Comparison of ENCODE assay signal across 1 cellular context in the genomic region with DNA sequence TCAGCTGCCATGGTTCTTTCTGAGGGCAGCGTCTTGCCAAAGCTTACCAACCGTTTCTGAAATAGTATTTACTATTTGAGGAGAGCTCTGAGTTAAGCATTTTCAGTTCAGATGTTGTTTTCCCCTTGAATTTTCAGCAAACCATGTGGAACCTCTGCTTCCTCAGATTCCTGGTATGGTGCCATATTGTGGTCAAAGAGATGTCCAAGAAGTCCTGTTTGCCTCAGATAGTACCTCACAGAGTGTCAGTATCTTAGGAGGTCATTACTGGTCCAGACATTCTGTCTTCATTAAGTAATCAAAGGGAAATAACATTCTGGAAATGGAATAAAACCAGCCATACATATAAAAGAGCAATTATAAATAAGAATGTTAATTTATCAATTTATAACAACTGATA.
TF ChIP-seq lines count a peak whose summit lies in the region.

No MANE protein-coding gene starts in this region.

TF ChIP-seq in HepG2, 621 proteins besides CTCF, POLR2A, EP300 and RAD21 (continued from another document):
- TF ChIP-seq CREB1 (IDR thresholded peaks at IDR 0.05) (no peak), CREB1 (CRISPR knock-in tag; IDR thresholded peaks at IDR 0.05) (no peak), EHMT2 (IDR thresholded peaks at IDR 0.05; ENCODE audit: borderline replicate concordance, low read depth, low read length) (no peak), ERF (CRISPR knock-in tag; IDR thresholded peaks at IDR 0.05) (no peak), ZSCAN30 (CRISPR knock-in tag; IDR thresholded peaks at IDR 0.05) (no peak), MED1 (CRISPR knock-in tag; IDR thresholded peaks at IDR 0.05) (no peak), NCOA2 (CRISPR knock-in tag; IDR thresholded peaks at IDR 0.05) (no peak), ZNF652 (CRISPR knock-in tag; IDR thresholded peaks at IDR 0.05; ENCODE audit: borderline replicate concordance, low read depth) (no peak), ELF4 (CRISPR knock-in tag; IDR thresholded peaks at IDR 0.05; ENCODE audit: borderline replicate concordance) (no peak), ZNF546 (CRISPR knock-in tag; conservative IDR thresholded peaks at IDR 0.05) (no peak), DNMT3B (CRISPR knock-in tag; conservative IDR thresholded peaks at IDR 0.05) (no peak), FOXK1 (CRISPR knock-in tag; IDR thresholded peaks at IDR 0.05; ENCODE audit: borderline replicate concordance, low read depth) (no peak), MXD4 (CRISPR knock-in tag; IDR thresholded peaks at IDR 0.05) (no peak)
- TF ChIP-seq, protein P1, sequence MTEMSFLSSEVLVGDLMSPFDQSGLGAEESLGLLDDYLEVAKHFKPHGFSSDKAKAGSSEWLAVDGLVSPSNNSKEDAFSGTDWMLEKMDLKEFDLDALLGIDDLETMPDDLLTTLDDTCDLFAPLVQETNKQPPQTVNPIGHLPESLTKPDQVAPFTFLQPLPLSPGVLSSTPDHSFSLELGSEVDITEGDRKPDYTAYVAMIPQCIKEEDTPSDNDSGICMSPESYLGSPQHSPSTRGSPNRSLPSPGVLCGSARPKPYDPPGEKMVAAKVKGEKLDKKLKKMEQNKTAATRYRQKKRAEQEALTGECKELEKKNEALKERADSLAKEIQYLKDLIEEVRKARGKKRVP (CRISPR knock-in tag; IDR thresholded peaks at IDR 0.05): no peak
- TF ChIP-seq, protein P2, sequence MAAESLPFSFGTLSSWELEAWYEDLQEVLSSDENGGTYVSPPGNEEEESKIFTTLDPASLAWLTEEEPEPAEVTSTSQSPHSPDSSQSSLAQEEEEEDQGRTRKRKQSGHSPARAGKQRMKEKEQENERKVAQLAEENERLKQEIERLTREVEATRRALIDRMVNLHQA (CRISPR knock-in tag; IDR thresholded peaks at IDR 0.05): no peak
- TF ChIP-seq, protein P3, sequence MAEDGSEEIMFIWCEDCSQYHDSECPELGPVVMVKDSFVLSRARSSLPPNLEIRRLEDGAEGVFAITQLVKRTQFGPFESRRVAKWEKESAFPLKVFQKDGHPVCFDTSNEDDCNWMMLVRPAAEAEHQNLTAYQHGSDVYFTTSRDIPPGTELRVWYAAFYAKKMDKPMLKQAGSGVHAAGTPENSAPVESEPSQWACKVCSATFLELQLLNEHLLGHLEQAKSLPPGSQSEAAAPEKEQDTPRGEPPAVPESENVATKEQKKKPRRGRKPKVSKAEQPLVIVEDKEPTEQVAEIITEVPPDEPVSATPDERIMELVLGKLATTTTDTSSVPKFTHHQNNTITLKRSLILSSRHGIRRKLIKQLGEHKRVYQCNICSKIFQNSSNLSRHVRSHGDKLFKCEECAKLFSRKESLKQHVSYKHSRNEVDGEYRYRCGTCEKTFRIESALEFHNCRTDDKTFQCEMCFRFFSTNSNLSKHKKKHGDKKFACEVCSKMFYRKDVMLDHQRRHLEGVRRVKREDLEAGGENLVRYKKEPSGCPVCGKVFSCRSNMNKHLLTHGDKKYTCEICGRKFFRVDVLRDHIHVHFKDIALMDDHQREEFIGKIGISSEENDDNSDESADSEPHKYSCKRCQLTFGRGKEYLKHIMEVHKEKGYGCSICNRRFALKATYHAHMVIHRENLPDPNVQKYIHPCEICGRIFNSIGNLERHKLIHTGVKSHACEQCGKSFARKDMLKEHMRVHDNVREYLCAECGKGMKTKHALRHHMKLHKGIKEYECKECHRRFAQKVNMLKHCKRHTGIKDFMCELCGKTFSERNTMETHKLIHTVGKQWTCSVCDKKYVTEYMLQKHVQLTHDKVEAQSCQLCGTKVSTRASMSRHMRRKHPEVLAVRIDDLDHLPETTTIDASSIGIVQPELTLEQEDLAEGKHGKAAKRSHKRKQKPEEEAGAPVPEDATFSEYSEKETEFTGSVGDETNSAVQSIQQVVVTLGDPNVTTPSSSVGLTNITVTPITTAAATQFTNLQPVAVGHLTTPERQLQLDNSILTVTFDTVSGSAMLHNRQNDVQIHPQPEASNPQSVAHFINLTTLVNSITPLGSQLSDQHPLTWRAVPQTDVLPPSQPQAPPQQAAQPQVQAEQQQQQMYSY (CRISPR knock-in tag; IDR thresholded peaks at IDR 0.05): no peak
- TF ChIP-seq, protein P4, sequence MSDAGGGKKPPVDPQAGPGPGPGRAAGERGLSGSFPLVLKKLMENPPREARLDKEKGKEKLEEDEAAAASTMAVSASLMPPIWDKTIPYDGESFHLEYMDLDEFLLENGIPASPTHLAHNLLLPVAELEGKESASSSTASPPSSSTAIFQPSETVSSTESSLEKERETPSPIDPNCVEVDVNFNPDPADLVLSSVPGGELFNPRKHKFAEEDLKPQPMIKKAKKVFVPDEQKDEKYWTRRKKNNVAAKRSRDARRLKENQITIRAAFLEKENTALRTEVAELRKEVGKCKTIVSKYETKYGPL (CRISPR knock-in tag; IDR thresholded peaks at IDR 0.05): no peak
